In the genomic region with DNA sequence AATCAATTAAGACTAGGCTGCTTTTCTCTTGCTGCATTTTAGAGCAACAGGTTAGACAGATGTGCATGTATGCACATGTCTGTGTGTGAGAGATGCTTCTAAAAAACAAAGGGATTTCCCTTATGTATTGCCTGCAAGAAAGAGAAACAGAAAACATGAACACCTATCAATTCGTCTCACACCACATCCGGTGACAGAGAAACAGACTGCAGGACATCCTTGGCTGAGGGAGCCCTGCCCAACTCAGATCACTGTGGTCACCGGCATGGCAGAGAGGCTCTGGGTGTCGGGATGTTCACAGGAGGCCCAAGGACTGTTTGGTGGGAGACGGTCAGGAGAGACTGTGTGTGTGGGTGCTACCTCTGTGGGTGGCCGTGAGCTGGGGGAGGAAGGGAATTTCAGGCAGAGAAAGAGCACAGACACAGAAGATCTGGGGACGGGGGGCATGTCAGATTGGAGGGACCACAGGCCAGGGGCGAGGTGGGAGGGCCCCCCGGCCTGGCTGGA, we compare ENCODE assay signal across 7 cellular contexts. TPM values are rescaled to one million over a fixed set of nuclear protein-coding genes. Genes with fewer than 3 reads are reported as not detected.
DNase-seq lines count a peak whose midpoint lies in the region; ATAC-seq and TF ChIP-seq lines count a peak whose summit lies in the region.

No MANE protein-coding gene starts in this region.

- H3K27me3 Mint-ChIP-seq in osteocyte (ENCODE audit: unreplicated experiment), result no peaks in the 10 kb centered on the region

- in situ Hi-C loops in KBM-7 (cut with MboI; ENCODE audit: low pct_unique_long_range_greater_than_20kb, low sequenced_read_pairs) (loop anchor here (25.0 kb wide), 2 partner anchors 163 to 1213 kb away; no protein-coding TSS in a partner anchor), ACHN (cut with HindIII; ENCODE audit: low pct_ligation_motif_present, low pct_unique_long_range_greater_than_20kb, low sequenced_read_pairs) (no loop called here)

- CTCF ChIA-PET in HEK293T (lab: Yijun Ruan, JAX), result no interaction called here

- POLR2A ChIA-PET in HEK293T (lab: Yijun Ruan, JAX), result no interaction called here

- no peaks in the 10 kb centered on the region for H3K9me3 Mint-ChIP-seq in activated naive CD4-positive, alpha-beta T cell treated with anti-CD3 and anti-CD28 coated beads, Interleukin-2, amount 50 U/mL, for 72 hours
- H3K9me3 Mint-ChIP-seq in osteocyte (ENCODE audit: unreplicated experiment), result no peaks in the 10 kb centered on the region

- peak overlapping the region; percentile 71 to 88 for H3K27ac Mint-ChIP-seq in activated naive CD4-positive, alpha-beta T cell treated with anti-CD3 and anti-CD28 coated beads, Interleukin-2, amount 50 U/mL, for 72 hours
- H3K27ac Mint-ChIP-seq in osteocyte (ENCODE audit: unreplicated experiment), result peak overlapping the region; percentile 21

- H3K4me1 Mint-ChIP-seq in osteocyte (ENCODE audit: unreplicated experiment), result peaks cover 79% of the 10 kb centered on the region

- H3K4me3 Mint-ChIP-seq in osteocyte (ENCODE audit: unreplicated experiment), result no peak overlapping the region

- H3K36me3 Mint-ChIP-seq in activated naive CD4-positive, alpha-beta T cell treated with anti-CD3 and anti-CD28 coated beads, Interleukin-2, amount 50 U/mL, for 72 hours, result no peaks in the 10 kb centered on the region
- peaks cover 62% of the 10 kb centered on the region for H3K36me3 Mint-ChIP-seq in osteocyte (ENCODE audit: unreplicated experiment)

- DNase-seq in GM19238 (ENCODE audit: insufficient read length, low spot score) (peak; percentile 32), osteocyte (ENCODE audit: extremely low spot score, unreplicated experiment) (no peak), KBM-7 (no peak), HEK293T (ENCODE audit: extremely low spot score) (no peak), ACHN (no peak)
- no peak for DNase-seq in activated naive CD4-positive, alpha-beta T cell treated with anti-CD3 and anti-CD28 coated beads, Interleukin-2, amount 50 U/mL, for 72 hours (ENCODE audit: low spot score in 2 of 2)

- TF ChIP-seq CTCF in osteocyte (IDR thresholded peaks at IDR 0.05), result no peak

- peak; percentile 96 for ATAC-seq in HG02798 (IDR thresholded peaks at IDR 0.05; ENCODE audit: poor library complexity, unreplicated experiment)
- peak in 1 of 2 donors; percentile 45 for ATAC-seq in activated naive CD4-positive, alpha-beta T cell treated with anti-CD3 and anti-CD28 coated beads, Interleukin-2, amount 50 U/mL, for 72 hours

TF ChIP-seq in HEK293T, 16 proteins besides CTCF, POLR2A, EP300 and RAD21:
- no peak for TF ChIP-seq LEF1 (IDR thresholded peaks at IDR 0.05; ENCODE audit: borderline replicate concordance)
- TF ChIP-seq HDGF (IDR thresholded peaks at IDR 0.05; ENCODE audit: borderline replicate concordance), result no peak
- no peak for TF ChIP-seq ARNT (IDR thresholded peaks at IDR 0.05)
- TF ChIP-seq, protein P1, sequence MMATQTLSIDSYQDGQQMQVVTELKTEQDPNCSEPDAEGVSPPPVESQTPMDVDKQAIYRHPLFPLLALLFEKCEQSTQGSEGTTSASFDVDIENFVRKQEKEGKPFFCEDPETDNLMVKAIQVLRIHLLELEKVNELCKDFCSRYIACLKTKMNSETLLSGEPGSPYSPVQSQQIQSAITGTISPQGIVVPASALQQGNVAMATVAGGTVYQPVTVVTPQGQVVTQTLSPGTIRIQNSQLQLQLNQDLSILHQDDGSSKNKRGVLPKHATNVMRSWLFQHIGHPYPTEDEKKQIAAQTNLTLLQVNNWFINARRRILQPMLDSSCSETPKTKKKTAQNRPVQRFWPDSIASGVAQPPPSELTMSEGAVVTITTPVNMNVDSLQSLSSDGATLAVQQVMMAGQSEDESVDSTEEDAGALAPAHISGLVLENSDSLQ (IDR thresholded peaks at IDR 0.05), result no peak
- TF ChIP-seq ELF4 (IDR thresholded peaks at IDR 0.05), result no peak
- TF ChIP-seq FOXM1 (IDR thresholded peaks at IDR 0.05; ENCODE audit: borderline replicate concordance), result no peak
- no peak for TF ChIP-seq L3MBTL2 (conservative IDR thresholded peaks at IDR 0.05)
- TF ChIP-seq NFRKB (IDR thresholded peaks at IDR 0.05), result no peak
- TF ChIP-seq ZNF384 (IDR thresholded peaks at IDR 0.05), result no peak

RNA-seq across cellular contexts. Expression of a gene that starts 24.9 kb away (rescaled TPM):
- 1 to 10 TPM; 2.6 to 3.0 TPM for total RNA-seq in activated naive CD4-positive, alpha-beta T cell treated with anti-CD3 and anti-CD28 coated beads, Interleukin-2, amount 50 U/mL, for 72 hours
- 76.8 and 78.7 TPM in 2 replicates for total RNA-seq in osteocyte

RNA-seq across cellular contexts. Expression of a gene that starts 36.6 kb away (rescaled TPM):
- 10 to 100 TPM; 24.1 to 25.0 TPM for total RNA-seq in activated naive CD4-positive, alpha-beta T cell treated with anti-CD3 and anti-CD28 coated beads, Interleukin-2, amount 50 U/mL, for 72 hours
- 19.3 and 20.7 TPM in 2 replicates for total RNA-seq in osteocyte

RNA-seq across cellular contexts. Expression of a gene that starts 44.4 kb away (rescaled TPM):
- 10 to 100 TPM; 15.9 to 22.6 TPM for total RNA-seq in activated naive CD4-positive, alpha-beta T cell treated with anti-CD3 and anti-CD28 coated beads, Interleukin-2, amount 50 U/mL, for 72 hours
- 17.9 and 21.2 TPM in 2 replicates for total RNA-seq in osteocyte

Comparison
In these comparisons a context has a peak if more than half of its experiments do, and no peak if none do; other contexts are left out.
1. RNA of a gene that starts 24.9 kb away (total RNA-seq): 76.8 to 78.7 TPM in osteocyte; 2.6 to 3.0 TPM in activated naive CD4-positive, alpha-beta T cell treated with anti-CD3 and anti-CD28 coated beads, Interleukin-2, amount 50 U/mL, for 72 hours; every median in the first group is over 10 times any median in the second.